In the genomic region with DNA sequence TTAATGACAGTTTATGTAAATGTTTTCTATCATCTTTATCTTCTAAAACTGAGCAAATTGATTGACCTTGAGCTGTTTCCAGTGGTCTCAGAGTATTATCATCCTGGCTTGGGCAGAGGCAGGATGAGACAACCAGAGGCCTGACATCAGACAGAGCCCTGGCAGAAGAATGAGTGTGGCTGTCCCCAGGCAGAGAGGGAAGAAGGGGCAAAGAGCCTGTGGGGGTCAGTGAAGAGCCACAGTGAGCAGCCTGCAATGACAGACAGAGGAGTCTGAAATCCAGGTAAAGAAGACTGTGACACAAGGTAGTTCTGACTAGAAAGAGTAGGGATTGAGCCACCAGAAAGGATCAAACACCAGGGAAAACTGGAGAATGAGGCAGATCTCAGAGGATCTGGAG, we compare ENCODE assay signal across 17 cellular contexts.
A peak's percentile ranks its signal among the peaks of the same experiment; 100 is the strongest.
DNase-seq lines count a peak whose midpoint lies in the region; ATAC-seq, FAIRE-seq and TF ChIP-seq lines count a peak whose summit lies in the region.
"Had no signal": no experiment of that assay in that cellular context is flagged by ENCODE, and none has a peak within 500 bp of the region (broad histone marks: within the 10 kb centered on the region; RNA-seq: fewer than 3 reads in every experiment).

No MANE protein-coding gene starts in this region.

- no peaks in the 10 kb centered on the region for H3F3A ChIP-seq in PC-9 (ENCODE audit: insufficient read depth, low read depth)

- TF ChIP-seq CTCF in bronchial epithelial cell (IDR thresholded peaks at IDR 0.05; ENCODE audit: insufficient read depth, low read length, severe bottlenecking) (no peak), osteoblast (IDR thresholded peaks at IDR 0.05; ENCODE audit: extremely low read depth, low read depth, low read length) (no peak), PC-9 (conservative IDR thresholded peaks at IDR 0.05) (no peak)

- ATAC-seq in HG03354 (IDR thresholded peaks at IDR 0.05; ENCODE audit: poor library complexity, severe bottlenecking, unreplicated experiment) = peak; percentile 59

- H3K9me2 ChIP-seq in PC-9 (ENCODE audit: insufficient read depth) = no peaks in the 10 kb centered on the region

- H2AFZ ChIP-seq in osteoblast (ENCODE audit: low read length) (no peak overlapping the region), PC-9 (no peak overlapping the region)

- no peaks in the 10 kb centered on the region for H4K20me1 ChIP-seq in osteoblast (ENCODE audit: insufficient read depth, low read length)
- no peaks in the 10 kb centered on the region for H4K20me1 ChIP-seq in PC-9 (ENCODE audit: insufficient read depth)

- peaks cover 6% of the 10 kb centered on the region for H3K4me1 ChIP-seq in osteoblast (ENCODE audit: insufficient read depth, low read length)
- H3K4me1 ChIP-seq in PC-9 (replicated peaks; ENCODE audit: insufficient read depth) = no peaks in the 10 kb centered on the region

- H3K36me3 ChIP-seq in bronchial epithelial cell (ENCODE audit: control insufficient read depth, insufficient read depth, low read length) = no peaks in the 10 kb centered on the region
- H3K36me3 ChIP-seq in osteoblast (ENCODE audit: insufficient read depth, low read length) = no peaks in the 10 kb centered on the region
- no peaks in the 10 kb centered on the region for H3K36me3 ChIP-seq in PC-9 (ENCODE audit: low read depth)

- CTCF ChIA-PET in PC-9 (lab: Charles Lee) = no interaction called here

- H3K4me2 ChIP-seq in osteoblast (ENCODE audit: insufficient read depth, low read length) (no peak overlapping the region), PC-9 (no peak overlapping the region)

- POLR2A ChIA-PET in PC-9 (lab: Charles Lee; ENCODE audit: unreplicated experiment) = no interaction called here

- intact Hi-C loops in PC-9 (cut with micrococcal nuclease; ENCODE audit: unreplicated experiment) = no loop called here

- H3K79me2 ChIP-seq in osteoblast (ENCODE audit: insufficient read depth, low read length) (no peaks in the 10 kb centered on the region), PC-9 (ENCODE audit: low read depth) (no peaks in the 10 kb centered on the region)

- peak; percentile 37 for DNase-seq in NCI-H69 (lab: John Stamatoyannopoulos, UW)
- DNase-seq in bronchial epithelial cell (ENCODE audit: low read depth) = no peak
- peak; percentile 22 for DNase-seq in osteoblast (ENCODE audit: insufficient read length, low spot score, missing footprints)
- no peak for DNase-seq in PC-9
- DNase-seq in GM19240 (ENCODE audit: insufficient read length, low spot score) = no peak
- DNase-seq in NCI-H1436 (lab: John Stamatoyannopoulos, UW) = no peak
- DNase-seq: CD4-positive, CD25-positive, alpha-beta regulatory T cell; GOT3; NCI-H146; NCI-H2081; NCI-H2227 treated with DMSO at 0.1 percent for 48 hours; NCI-H524 treated with DMSO at 0.1 percent for 48 hours; NK-92 treated with Interleukin-12 subunit alpha and Interleukin-12 subunit beta, amount 100 ng/mL, for 24 hours; OCI-M1; T-helper 2 cell had no signal

- no peaks in the 10 kb centered on the region for H3K9me3 ChIP-seq in osteoblast (ENCODE audit: low read depth, low read length)
- H3K9me3 ChIP-seq in PC-9 (ENCODE audit: insufficient read depth, low read depth) = no peaks in the 10 kb centered on the region

- no TSS peak for BruUV-seq in PC-9 (replicated peaks; lab: Mats Ljungman, UMichigan)

- no peak overlapping the region for H3K4me3 ChIP-seq in bronchial epithelial cell (ENCODE audit: low read depth, low read length)
- no peak overlapping the region for H3K4me3 ChIP-seq in osteoblast (ENCODE audit: insufficient read depth, low read length)
- H3K4me3 ChIP-seq in PC-9 = no peak overlapping the region

- H3K27ac ChIP-seq in osteoblast (ENCODE audit: low read depth, low read length) (no peak overlapping the region), PC-9 (no peak overlapping the region)
- H3K27ac ChIP-seq: RWPE1 had no signal

- FAIRE-seq in bronchial epithelial cell (lab: Jason Lieb, UNC) = peak; percentile 62

- H3K27me3 ChIP-seq in bronchial epithelial cell (ENCODE audit: control insufficient read depth, insufficient read depth, low read length) (no peaks in the 10 kb centered on the region), osteoblast (ENCODE audit: insufficient read depth, low read length) (no peaks in the 10 kb centered on the region), PC-9 (ENCODE audit: insufficient read depth, low read depth) (no peaks in the 10 kb centered on the region)

Comparison
In these comparisons a context has a peak if more than half of its experiments do, and no peak if none do; other contexts are left out.
1. DNase-seq: peak in NCI-H69 (single experiment) and osteoblast (single experiment); none in bronchial epithelial cell (single experiment), PC-9 (0 of 2), GM19240 (single experiment) and NCI-H1436 (single experiment).